ENCODE assay signal across 8 cellular contexts in genomic region chr3:98343647-98344507, GRCh38. TPM values are rescaled to one million over a fixed set of nuclear protein-coding genes. Genes with fewer than 3 reads are reported as not detected.
DNase-seq lines count a peak whose midpoint lies in the region; ATAC-seq and TF ChIP-seq lines count a peak whose summit lies in the region.

No MANE protein-coding gene starts in this region.

- H2BK20ac ChIP-seq in IMR-90 (ENCODE audit: low read depth, low read length), result no peak overlapping the region

- CTCF ChIA-PET in activated CD4-positive, alpha-beta T cell treated with anti-CD3 and anti-CD28 coated beads for 36 hours (lab: Charles Lee), result interaction anchor here (0.6 to 1.7 kb wide), 10 partner anchors 14 to 424 kb away, joined by 3 to 6 read pairs (median 3); no protein-coding TSS in a partner anchor
- CTCF ChIA-PET in IMR-90 (lab: Yijun Ruan, JAX), result interaction anchor here (1.0 to 1.3 kb wide), 2 partner anchors 11 to 29 kb away, joined by 3 to 6 read pairs; no protein-coding TSS in a partner anchor

- intact Hi-C loops in activated CD4-positive, alpha-beta T cell treated with anti-CD3 and anti-CD28 coated beads for 36 hours (cut with DNase I, micrococcal nuclease), result loop anchor here in 1 of 2 experiments (1.0 to 5.0 kb wide), 2 partner anchors 228 to 248 kb away; partner anchors contain the start of gene CPOX
- intact Hi-C loops in IMR-90 (cut with micrococcal nuclease), result no loop called here

- BruUV-seq in IMR-90 (replicated peaks; lab: Mats Ljungman, UMichigan), result no TSS peak

- H2AK9ac ChIP-seq in IMR-90 (replicated peaks; ENCODE audit: low read depth, low read length, poor library complexity), result no peak overlapping the region

- H2AK5ac ChIP-seq in IMR-90 (ENCODE audit: low read depth, low read length), result no peak overlapping the region

- peaks cover 2% of the 10 kb centered on the region for H3K4me1 Mint-ChIP-seq in activated CD4-positive, alpha-beta T cell treated with anti-CD3 and anti-CD28 coated beads for 36 hours

- no peak overlapping the region for H3K4me3 ChIP-seq in IMR-90 (ENCODE audit: insufficient read depth, low read depth, low read length)
- no peak overlapping the region for H3K4me3 ChIP-seq in fibroblast of mammary gland (ENCODE audit: control insufficient read depth, low read depth, low read length)

- in situ Hi-C loops in IMR-90 (cut with MboI; ENCODE audit: low sequenced_read_pairs), result loop anchor here (25.0 kb wide), 2 partner anchors 218 to 557 kb away; no protein-coding TSS in a partner anchor

- TF ChIP-seq CTCF in IMR-90 (conservative IDR thresholded peaks at IDR 0.05; ENCODE audit: low read depth, low read length), result peak; percentile 49
- TF ChIP-seq CTCF in fibroblast of mammary gland (conservative IDR thresholded peaks at IDR 0.05; ENCODE audit: control insufficient read depth, insufficient read depth, low read depth, low read length), result peak; percentile 62

- no peak overlapping the region for H2BK15ac ChIP-seq in IMR-90 (ENCODE audit: low read depth, low read length)

- H4K8ac ChIP-seq in IMR-90 (ENCODE audit: low read depth in 2 of 2, low read length in 2 of 2), result no peak overlapping the region

- H3K27me3 ChIP-seq in IMR-90 (ENCODE audit: control insufficient read depth, insufficient read depth, low read length), result no peaks in the 10 kb centered on the region

- DNase-seq in activated CD4-positive, alpha-beta T cell treated with anti-CD3 and anti-CD28 coated beads for 36 hours, result peak; percentile 56
- DNase-seq in activated CD4-positive, alpha-beta T cell treated with anti-CD3 and anti-CD28 coated beads for 1 hour, result no peak
- DNase-seq in IMR-90 (peak; percentile 17), fibroblast of mammary gland (ENCODE audit: low read depth) (peak; percentile 35)
- peak; percentile 51 for DNase-seq in stimulated activated CD8-positive, alpha-beta memory T cell treated with anti-CD3 and anti-CD28 coated beads, Interleukin-4, amount 100 ng/mL, for 48 hours

- H3K14ac ChIP-seq in IMR-90 (replicated peaks; ENCODE audit: low read depth, low read length), result no peak overlapping the region

- H3K9ac ChIP-seq in IMR-90 (ENCODE audit: low read depth, low read length), result no peak overlapping the region

- TF ChIP-seq RAD21 in IMR-90 (IDR thresholded peaks at IDR 0.05; ENCODE audit: low read length), result no peak

- dilution Hi-C loops in IMR-90 (cut with HindIII; ENCODE audit: low sequenced_read_pairs, unreplicated experiment), result loop anchor here (25.0 kb wide), 1 partner anchor 307 kb away; the partner anchor contains the start of gene GABRR3

- no peaks in the 10 kb centered on the region for H4K20me1 ChIP-seq in IMR-90 (ENCODE audit: insufficient read depth, low read length)

- no peak overlapping the region for H4K91ac ChIP-seq in IMR-90 (ENCODE audit: insufficient read depth, low read depth, low read length)

- H3K36me3 ChIP-seq in IMR-90 (ENCODE audit: control insufficient read depth, insufficient read depth, low read length), result no peaks in the 10 kb centered on the region

- ATAC-seq in activated CD4-positive, alpha-beta T cell treated with anti-CD3 and anti-CD28 coated beads for 36 hours, result no peak
- ATAC-seq in GM19452 (IDR thresholded peaks at IDR 0.05; ENCODE audit: unreplicated experiment) (peak; percentile 76), IMR-90 (ENCODE audit: low read depth) (peak; percentile 57), SK-N-SH treated with all-trans-retinoic acid at 6 μM for 48 hours (peak; percentile 90), GM21737 (IDR thresholded peaks at IDR 0.05; ENCODE audit: unreplicated experiment) (no peak)

- H3K4ac ChIP-seq in IMR-90 (ENCODE audit: low read depth, low read length), result no peak overlapping the region

- H4K5ac ChIP-seq in IMR-90 (ENCODE audit: low read depth, low read length), result no peak overlapping the region

- no peaks in the 10 kb centered on the region for H3K4me1 ChIP-seq in IMR-90 (ENCODE audit: control insufficient read depth, insufficient read depth, low read length)

- H3K9me1 ChIP-seq in IMR-90 (ENCODE audit: insufficient read depth, low read length), result no peaks in the 10 kb centered on the region

- H3K79me1 ChIP-seq in IMR-90 (ENCODE audit: low read depth in 1 of 2, low read length in 2 of 2), result no peaks in the 10 kb centered on the region

- H3K27ac ChIP-seq in IMR-90 (ENCODE audit: insufficient read depth, low read length), result no peak overlapping the region

- H3K18ac ChIP-seq in IMR-90 (ENCODE audit: low read depth, low read length), result no peak overlapping the region

- no CpG with 5 or more reads among the region's 13 CpGs for WGBS in IMR-90 (ENCODE audit: extremely low coverage in 2 of 2, insufficient read length in 1 of 2), 2 experiments

- TF ChIP-seq POLR2A in IMR-90 (IDR thresholded peaks at IDR 0.05; ENCODE audit: low read depth, low read length), result no peak

- peaks cover 11% of the 10 kb centered on the region for H3K27me3 Mint-ChIP-seq in activated CD4-positive, alpha-beta T cell treated with anti-CD3 and anti-CD28 coated beads for 36 hours

- H3K27ac Mint-ChIP-seq in activated CD4-positive, alpha-beta T cell treated with anti-CD3 and anti-CD28 coated beads for 36 hours, result no peak overlapping the region

- H3K4me3 Mint-ChIP-seq in activated CD4-positive, alpha-beta T cell treated with anti-CD3 and anti-CD28 coated beads for 36 hours, result no peak overlapping the region

- no peaks in the 10 kb centered on the region for H3K9me3 Mint-ChIP-seq in activated CD4-positive, alpha-beta T cell treated with anti-CD3 and anti-CD28 coated beads for 36 hours (ENCODE audit: low read depth)

- no peak overlapping the region for H2BK120ac ChIP-seq in IMR-90 (ENCODE audit: low read depth, low read length)

- no peaks in the 10 kb centered on the region for H3K9me3 ChIP-seq in IMR-90 (ENCODE audit: control insufficient read depth, insufficient read depth, low read length)

- H3K56ac ChIP-seq in IMR-90 (ENCODE audit: extremely low read depth, insufficient read depth, low read length), result no peak overlapping the region

- no peak overlapping the region for H2AFZ ChIP-seq in IMR-90 (replicated peaks; ENCODE audit: low read length, poor library complexity)

- no peak overlapping the region for H2BK5ac ChIP-seq in IMR-90 (ENCODE audit: low read depth, low read length, poor library complexity, severe bottlenecking)

- no peaks in the 10 kb centered on the region for H3K36me3 Mint-ChIP-seq in activated CD4-positive, alpha-beta T cell treated with anti-CD3 and anti-CD28 coated beads for 36 hours (ENCODE audit: low read depth)

- no peak overlapping the region for H3K4me2 ChIP-seq in IMR-90 (ENCODE audit: low read depth, low read length)

- POLR2A ChIA-PET in activated CD4-positive, alpha-beta T cell treated with anti-CD3 and anti-CD28 coated beads for 36 hours (lab: Charles Lee), result no interaction called here
- POLR2A ChIA-PET in IMR-90 (lab: Charles Lee; ENCODE audit: unreplicated experiment), result no interaction called here

- H3K23ac ChIP-seq in IMR-90 (ENCODE audit: low read depth, low read length), result no peak overlapping the region

TF ChIP-seq in IMR-90, 13 proteins besides CTCF, POLR2A, EP300 and RAD21:
- no peak for TF ChIP-seq NFE2L2 (IDR thresholded peaks at IDR 0.05; ENCODE audit: low read depth, low read length)
- TF ChIP-seq FOS (IDR thresholded peaks at IDR 0.05; ENCODE audit: low read depth, low read length), result no peak
- no peak for TF ChIP-seq CEBPB (IDR thresholded peaks at IDR 0.05; ENCODE audit: low read depth, low read length)
- no peak for TF ChIP-seq MAFK (IDR thresholded peaks at IDR 0.05; ENCODE audit: low read depth, low read length)
- no peak for TF ChIP-seq CHD1 (IDR thresholded peaks at IDR 0.05; ENCODE audit: low read depth, low read length)
- no peak for TF ChIP-seq SMC3 (IDR thresholded peaks at IDR 0.05; ENCODE audit: low read depth, low read length)
- TF ChIP-seq MXI1 (IDR thresholded peaks at IDR 0.05; ENCODE audit: borderline replicate concordance, low read depth, low read length), result no peak
- no peak for TF ChIP-seq USF2 (IDR thresholded peaks at IDR 0.05; ENCODE audit: low read depth, low read length)

TF ChIP-seq in SK-N-SH treated with all-trans-retinoic acid at 6 μM for 48 hours, 23 proteins besides CTCF, POLR2A, EP300 and RAD21:
- TF ChIP-seq OSR1 (CRISPR knock-in tag; IDR thresholded peaks at IDR 0.05) (no peak), TOX (CRISPR knock-in tag; IDR thresholded peaks at IDR 0.05; ENCODE audit: borderline replicate concordance) (no peak), CSDC2 (CRISPR knock-in tag; IDR thresholded peaks at IDR 0.05) (no peak), ZNF70 (CRISPR knock-in tag; IDR thresholded peaks at IDR 0.05) (no peak), ZC3H10 (CRISPR knock-in tag; IDR thresholded peaks at IDR 0.05) (no peak), ARNTL (CRISPR knock-in tag; IDR thresholded peaks at IDR 0.05; ENCODE audit: borderline replicate concordance, low read depth) (no peak), ZNF8 (CRISPR knock-in tag; IDR thresholded peaks at IDR 0.05) (no peak), GLIS3 (CRISPR knock-in tag; IDR thresholded peaks at IDR 0.05) (no peak)
- TF ChIP-seq, protein P1, sequence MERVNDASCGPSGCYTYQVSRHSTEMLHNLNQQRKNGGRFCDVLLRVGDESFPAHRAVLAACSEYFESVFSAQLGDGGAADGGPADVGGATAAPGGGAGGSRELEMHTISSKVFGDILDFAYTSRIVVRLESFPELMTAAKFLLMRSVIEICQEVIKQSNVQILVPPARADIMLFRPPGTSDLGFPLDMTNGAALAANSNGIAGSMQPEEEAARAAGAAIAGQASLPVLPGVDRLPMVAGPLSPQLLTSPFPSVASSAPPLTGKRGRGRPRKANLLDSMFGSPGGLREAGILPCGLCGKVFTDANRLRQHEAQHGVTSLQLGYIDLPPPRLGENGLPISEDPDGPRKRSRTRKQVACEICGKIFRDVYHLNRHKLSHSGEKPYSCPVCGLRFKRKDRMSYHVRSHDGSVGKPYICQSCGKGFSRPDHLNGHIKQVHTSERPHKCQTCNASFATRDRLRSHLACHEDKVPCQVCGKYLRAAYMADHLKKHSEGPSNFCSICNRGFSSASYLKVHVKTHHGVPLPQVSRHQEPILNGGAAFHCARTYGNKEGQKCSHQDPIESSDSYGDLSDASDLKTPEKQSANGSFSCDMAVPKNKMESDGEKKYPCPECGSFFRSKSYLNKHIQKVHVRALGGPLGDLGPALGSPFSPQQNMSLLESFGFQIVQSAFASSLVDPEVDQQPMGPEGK (CRISPR knock-in tag; IDR thresholded peaks at IDR 0.05; ENCODE audit: borderline replicate concordance), result no peak

RNA-seq across cellular contexts. Expression of gene OR5K4, which starts 9.8 kb away (rescaled TPM):
- total RNA-seq in activated CD4-positive, alpha-beta T cell treated with anti-CD3 and anti-CD28 coated beads for 36 hours, result not detected
- not detected in 2 replicates for total RNA-seq in IMR-90 (2012; rRNA removed)
- polyA plus RNA-seq in IMR-90 (2012; rRNA removed), result not detected in 2 replicates
- not detected in 2 replicates for polyA plus RNA-seq in IMR-90 (2012; cell fraction: cytosol; rRNA removed)
- polyA plus RNA-seq in IMR-90 (2012; cell fraction: nucleus; rRNA removed; ENCODE audit: low replicate concordance), result not detected in 2 replicates

RNA-seq across cellular contexts. Expression of gene OR5K3, which starts 46.6 kb away (rescaled TPM):
- total RNA-seq in activated CD4-positive, alpha-beta T cell treated with anti-CD3 and anti-CD28 coated beads for 36 hours, result not detected
- not detected in 2 replicates for total RNA-seq in IMR-90 (2012; rRNA removed)
- polyA plus RNA-seq in IMR-90 (2012; rRNA removed), result not detected in 2 replicates
- not detected in 2 replicates for polyA plus RNA-seq in IMR-90 (2012; cell fraction: cytosol; rRNA removed)
- not detected in 2 replicates for polyA plus RNA-seq in IMR-90 (2012; cell fraction: nucleus; rRNA removed; ENCODE audit: low replicate concordance)

Comparison
In these comparisons a context has a peak if more than half of its experiments do, and no peak if none do; other contexts are left out.
1. ATAC-seq: peak in GM19452 (single experiment), IMR-90 (single experiment) and SK-N-SH treated with all-trans-retinoic acid at 6 μM for 48 hours (single experiment); none in activated CD4-positive, alpha-beta T cell treated with anti-CD3 and anti-CD28 coated beads for 36 hours (single experiment) and GM21737 (single experiment).